Comparison of ENCODE assay signal across 8 cellular contexts in genomic region chr6:143451531-143451930, GRCh38. TPM values are rescaled to one million over a fixed set of nuclear protein-coding genes. Genes with fewer than 3 reads are reported as not detected.
DNase-seq lines count a peak whose midpoint lies in the region; ATAC-seq and TF ChIP-seq lines count a peak whose summit lies in the region.

No MANE protein-coding gene starts in this region.

- no peaks in the 10 kb centered on the region for H3K9me3 Mint-ChIP-seq in activated T-cell treated with anti-CD3 and anti-CD28 coated beads, Interleukin-2, amount 50 U/mL, for 4 hours
- no peaks in the 10 kb centered on the region for H3K9me3 Mint-ChIP-seq in activated CD8-positive, alpha-beta T cell treated with anti-CD3 and anti-CD28 coated beads, Interleukin-2, amount 10 ng/mL, durations not matched to agents 7 days and 5 days (ENCODE audit: insufficient read depth)
- H3K9me3 Mint-ChIP-seq in immature natural killer cell, result no peaks in the 10 kb centered on the region

- H3K27me3 ChIP-seq in thyroid gland, result no peaks in the 10 kb centered on the region

- H3K36me3 Mint-ChIP-seq in activated T-cell treated with anti-CD3 and anti-CD28 coated beads, Interleukin-2, amount 50 U/mL, for 4 hours (ENCODE audit: insufficient read depth), result peaks cover 17% of the 10 kb centered on the region
- peaks cover 9% of the 10 kb centered on the region for H3K36me3 Mint-ChIP-seq in activated CD8-positive, alpha-beta T cell treated with anti-CD3 and anti-CD28 coated beads, Interleukin-2, amount 10 ng/mL, durations not matched to agents 7 days and 5 days (ENCODE audit: low read depth)
- H3K36me3 Mint-ChIP-seq in immature natural killer cell, result no peaks in the 10 kb centered on the region

- ATAC-seq in activated T-cell treated with anti-CD3 and anti-CD28 coated beads, Interleukin-2, amount 50 U/mL, for 4 hours, result no peak
- no peak for ATAC-seq in activated CD8-positive, alpha-beta T cell treated with anti-CD3 and anti-CD28 coated beads, Interleukin-2, amount 10 ng/mL, durations not matched to agents 7 days and 5 days
- ATAC-seq in HG03280 (IDR thresholded peaks at IDR 0.05; ENCODE audit: unreplicated experiment) (no peak), GM18867 (IDR thresholded peaks at IDR 0.05; ENCODE audit: unreplicated experiment) (no peak)

- no peak for TF ChIP-seq POLR2A in thyroid gland (IDR thresholded peaks at IDR 0.05)

- intact Hi-C loops in thyroid gland (cut with DNase I), result no loop called here

- peaks cover 43% of the 10 kb centered on the region for H3K4me1 Mint-ChIP-seq in activated T-cell treated with anti-CD3 and anti-CD28 coated beads, Interleukin-2, amount 50 U/mL, for 4 hours (ENCODE audit: low read depth)
- H3K4me1 Mint-ChIP-seq in activated CD8-positive, alpha-beta T cell treated with anti-CD3 and anti-CD28 coated beads, Interleukin-2, amount 10 ng/mL, durations not matched to agents 7 days and 5 days (ENCODE audit: low read depth), result peaks cover 23% of the 10 kb centered on the region
- H3K4me1 Mint-ChIP-seq in immature natural killer cell, result peaks cover 35 to 53% of the 10 kb centered on the region in 2 donors

- peak overlapping the region; percentile 57 to 96 (median 68) for H3K4me3 ChIP-seq in thyroid gland (replicated peaks in 1 of 3)

- peaks cover 12 to 18% of the 10 kb centered on the region in 2 donors for H3K4me1 ChIP-seq in thyroid gland

- H3K27ac ChIP-seq in thyroid gland, result peak overlapping the region in 1 of 3 donors; percentile 63

- H3K36me3 ChIP-seq in thyroid gland, result no peaks in the 10 kb centered on the region

- no peak for DNase-seq in activated T-cell treated with anti-CD3 and anti-CD28 coated beads, Interleukin-2, amount 50 U/mL, for 4 hours
- DNase-seq in activated T-cell treated with anti-CD3 and anti-CD28 coated beads, Interleukin-2, amount 50 U/mL, for 1 hour, result no peak
- DNase-seq in activated CD8-positive, alpha-beta T cell treated with anti-CD3 and anti-CD28 coated beads, Interleukin-2, amount 10 ng/mL, durations not matched to agents 7 days and 5 days, result no peak
- DNase-seq in immature natural killer cell (no peak), thyroid gland (no peak), putamen (ENCODE audit: low spot score) (no peak)

- peak overlapping the region; percentile 100 for H3K27ac Mint-ChIP-seq in activated CD8-positive, alpha-beta T cell treated with anti-CD3 and anti-CD28 coated beads, Interleukin-2, amount 10 ng/mL, durations not matched to agents 7 days and 5 days
- H3K27ac Mint-ChIP-seq in immature natural killer cell, result peak overlapping the region; percentile 89 to 97 (median 95)

- peak overlapping the region; percentile 99 for H3K4me3 Mint-ChIP-seq in activated T-cell treated with anti-CD3 and anti-CD28 coated beads, Interleukin-2, amount 50 U/mL, for 4 hours
- H3K4me3 Mint-ChIP-seq in activated CD8-positive, alpha-beta T cell treated with anti-CD3 and anti-CD28 coated beads, Interleukin-2, amount 10 ng/mL, durations not matched to agents 7 days and 5 days, result peak overlapping the region; percentile 99
- peak overlapping the region; percentile 93 to 100 (median 98) for H3K4me3 Mint-ChIP-seq in immature natural killer cell

- POLR2A ChIA-PET in activated CD8-positive, alpha-beta T cell treated with anti-CD3 and anti-CD28 coated beads, Interleukin-2, amount 10 ng/mL, durations not matched to agents 7 days and 5 days (lab: Charles Lee), result interaction anchor here (1.0 to 2.1 kb wide), 3 partner anchors 9 to 77 kb away, joined by 3 to 20 read pairs (median 5); partner anchors contain the start of gene FUCA2

- no peak for TF ChIP-seq CTCF in thyroid gland (IDR thresholded peaks at IDR 0.05)

- H3K27me3 Mint-ChIP-seq in activated T-cell treated with anti-CD3 and anti-CD28 coated beads, Interleukin-2, amount 50 U/mL, for 4 hours (ENCODE audit: low read depth), result no peaks in the 10 kb centered on the region
- no peaks in the 10 kb centered on the region for H3K27me3 Mint-ChIP-seq in activated CD8-positive, alpha-beta T cell treated with anti-CD3 and anti-CD28 coated beads, Interleukin-2, amount 10 ng/mL, durations not matched to agents 7 days and 5 days (ENCODE audit: low read depth)
- peaks cover 3 to 10% (median 6%) of the 10 kb centered on the region in 3 donors for H3K27me3 Mint-ChIP-seq in immature natural killer cell (ENCODE audit: low read depth in 3 of 3)

- WGBS in thyroid gland, 2 donors, result 40 to 49% methylated on average over 4 of the region's 4 CpGs

- CTCF ChIA-PET in activated CD8-positive, alpha-beta T cell treated with anti-CD3 and anti-CD28 coated beads, Interleukin-2, amount 10 ng/mL, durations not matched to agents 7 days and 5 days (lab: Charles Lee), result interaction anchor here (1.4 kb wide), 1 partner anchor 392 kb away, joined by 5 read pairs; no protein-coding TSS in a partner anchor

- H3K9me3 ChIP-seq in thyroid gland, result no peaks in the 10 kb centered on the region

RNA-seq across cellular contexts. Expression of gene PEX3, which starts 0.9 kb away (rescaled TPM):
- total RNA-seq in activated T-cell treated with anti-CD3 and anti-CD28 coated beads, Interleukin-2, amount 50 U/mL, for 4 hours, result 10 to 100 TPM; 22.3 to 26.5 (median 25.5) TPM
- total RNA-seq in activated CD8-positive, alpha-beta T cell treated with anti-CD3 and anti-CD28 coated beads, Interleukin-2, amount 10 ng/mL, durations not matched to agents 7 days and 5 days, result 10 to 100 TPM; 14.5 to 15.1 TPM
- 10 to 100 TPM; 12.5 to 16.6 (median 14.2) TPM for polyA plus RNA-seq in immature natural killer cell
- total RNA-seq in thyroid gland, result 10 to 100 TPM; 22.6 to 27.3 (median 25.0) TPM

RNA-seq across cellular contexts. Expression of gene ADAT2, which starts 1.0 kb away (rescaled TPM):
- 10 to 100 TPM; 28.8 to 30.9 (median 29.3) TPM for total RNA-seq in activated T-cell treated with anti-CD3 and anti-CD28 coated beads, Interleukin-2, amount 50 U/mL, for 4 hours
- 10 to 100 TPM; 21.4 to 22.0 TPM for total RNA-seq in activated CD8-positive, alpha-beta T cell treated with anti-CD3 and anti-CD28 coated beads, Interleukin-2, amount 10 ng/mL, durations not matched to agents 7 days and 5 days
- 1 to 10 TPM in 1 of 3 donors, under 1 TPM in 1, not detected in 1; 0.66 to 1.2 TPM for polyA plus RNA-seq in immature natural killer cell
- total RNA-seq in thyroid gland, result 1 to 10 TPM; 3.6 to 9.4 (median 5.4) TPM

RNA-seq across cellular contexts. Expression of gene FUCA2, which starts 60.0 kb away (rescaled TPM):
- 1 to 10 TPM; 5.2 to 5.6 (median 5.5) TPM for total RNA-seq in activated T-cell treated with anti-CD3 and anti-CD28 coated beads, Interleukin-2, amount 50 U/mL, for 4 hours
- total RNA-seq in activated CD8-positive, alpha-beta T cell treated with anti-CD3 and anti-CD28 coated beads, Interleukin-2, amount 10 ng/mL, durations not matched to agents 7 days and 5 days, result 10 to 100 TPM; 10.7 to 13.8 TPM
- polyA plus RNA-seq in immature natural killer cell, result 10 to 100 TPM; 31.9 to 51.2 (median 33.3) TPM
- total RNA-seq in thyroid gland, result 10 to 100 TPM; 31.7 to 59.1 (median 44.7) TPM
